8 cellular contexts compared by ENCODE assay signal in genomic region chr1:32400876-32401631, GRCh38. TPM values are rescaled to one million over a fixed set of nuclear protein-coding genes. Genes with fewer than 3 reads are reported as not detected.
DNase-seq lines count a peak whose midpoint lies in the region; ATAC-seq, FAIRE-seq and TF ChIP-seq lines count a peak whose summit lies in the region.

No MANE protein-coding gene starts in this region.

- H4K8ac ChIP-seq in H9 (replicated peaks; ENCODE audit: insufficient read length, low read depth, low read length) (no peak overlapping the region), H1 (ENCODE audit: extremely low read depth, insufficient read depth, low read length) (peak overlapping the region; percentile 3; the same call in 1 of the 2 replicates)

- H3K4me1 Mint-ChIP-seq in H9 (peaks cover 7 to 8% of the 10 kb centered on the region in 2 experiments), memory B cell (no peaks in the 10 kb centered on the region)
- peaks cover 1% of the 10 kb centered on the region for H3K4me1 Mint-ChIP-seq in activated CD8-positive, alpha-beta T cell treated with anti-CD3 and anti-CD28 coated beads, Interleukin-2, amount 10 ng/mL, durations not matched to agents 7 days and 5 days (ENCODE audit: low read depth)

- H2BK15ac ChIP-seq in H9 (ENCODE audit: low read depth, low read length) (no peak overlapping the region), H1 (ENCODE audit: low read length) (no peak overlapping the region)

- no peaks in the 10 kb centered on the region for H3K79me1 ChIP-seq in H9 (ENCODE audit: insufficient read depth, low read depth, low read length, poor library complexity, severe bottlenecking)
- no peaks in the 10 kb centered on the region for H3K79me1 ChIP-seq in H1 (ENCODE audit: low read depth, low read length)

- H3K27me3 Mint-ChIP-seq in H9 (ENCODE audit: low read depth) (no peaks in the 10 kb centered on the region), memory B cell (no peaks in the 10 kb centered on the region)
- H3K27me3 Mint-ChIP-seq in activated CD8-positive, alpha-beta T cell treated with anti-CD3 and anti-CD28 coated beads, Interleukin-2, amount 10 ng/mL, durations not matched to agents 7 days and 5 days (ENCODE audit: low read depth) = peaks cover 4% of the 10 kb centered on the region

- H2BK20ac ChIP-seq in H9 (ENCODE audit: low read depth, low read length, poor library complexity, severe bottlenecking) (no peak overlapping the region), H1 (ENCODE audit: low read length) (no peak overlapping the region)

- H4K5ac ChIP-seq in H9 (ENCODE audit: insufficient read length, low read depth, low read length) (no peak overlapping the region), H1 (ENCODE audit: insufficient read length, low read depth, low read length) (no peak overlapping the region)

- DNase-seq in AG20443 (ENCODE audit: low spot score) (peak; percentile 95), H9 (peak; percentile 83), NCI-H524 treated with DMSO at 0.1 percent for 48 hours (lab: John Stamatoyannopoulos, UW) (peak; percentile 18), H1 (ENCODE audit: low read depth in 1 of 2, low spot score in 2 of 2) (peak in 1 of 2 experiments; percentile 91), memory B cell (ENCODE audit: low spot score in 2 of 2) (peak; percentile 37 to 50)
- peak; percentile 63 for DNase-seq in activated CD8-positive, alpha-beta T cell treated with anti-CD3 and anti-CD28 coated beads, Interleukin-2, amount 10 ng/mL, durations not matched to agents 7 days and 5 days
- DNase-seq in stimulated activated CD4-positive, alpha-beta T cell treated with anti-CD3 and anti-CD28 coated beads, TNF-alpha, amount 100 ng/mL, for 4 hours (ENCODE audit: low read depth in 3 of 3) = peak; percentile 13 to 22 (median 15)

- WGBS in H9 (ENCODE audit: extremely low coverage, insufficient read length, low lambda C conversion rate) = no CpG with 5 or more reads among the region's 13 CpGs
- 46% methylated on average over 13 of the region's 13 CpGs; no CpG with 5 or more reads in 1 of the 2 experiments for WGBS in H1 (ENCODE audit: extremely low coverage in 1 of 2, insufficient coverage in 1 of 2, insufficient read length in 1 of 2, insufficient replicate concordance in 2 of 2, low coverage in 1 of 2, low lambda C conversion rate in 2 of 2, missing lambda C conversion rate in 1 of 2), 2 experiments

- H3K9me3 Mint-ChIP-seq in H9 (peaks cover 4 to 8% of the 10 kb centered on the region in 2 experiments; a peak in 4 of 5 replicates), memory B cell (no peaks in the 10 kb centered on the region)
- H3K9me3 Mint-ChIP-seq in activated CD8-positive, alpha-beta T cell treated with anti-CD3 and anti-CD28 coated beads, Interleukin-2, amount 10 ng/mL, durations not matched to agents 7 days and 5 days (ENCODE audit: insufficient read depth) = no peaks in the 10 kb centered on the region

- CTCF ChIA-PET in activated CD8-positive, alpha-beta T cell treated with anti-CD3 and anti-CD28 coated beads, Interleukin-2, amount 10 ng/mL, durations not matched to agents 7 days and 5 days (lab: Charles Lee) = interaction anchor here (0.6 to 4.1 kb wide), 25 partner anchors 9 to 470 kb away, joined by 3 to 40 read pairs (median 4); partner anchors contain the start of genes MARCKSL1 and ZBTB8B
- CTCF ChIA-PET in H1 (lab: Charles Lee; ENCODE audit: partially characterized antibody) = interaction anchor here (0.6 to 4.9 kb wide), 53 partner anchors 9 to 524 kb away, joined by 3 to 56 read pairs (median 4); partner anchors contain the start of genes RBBP4 and ZBTB8B

- H3K56ac ChIP-seq in H9 (ENCODE audit: insufficient read length, low read depth, low read length) (no peak overlapping the region), H1 (replicated peaks; ENCODE audit: insufficient read length, low read depth, low read length) (no peak overlapping the region)

- H3K4me3 ChIP-seq in H1 (ENCODE audit: extremely low read depth in 1 of 4, insufficient read depth in 2 of 4, low read depth in 3 of 4, low read length in 4 of 4) = no peak overlapping the region

- H3K4me2 ChIP-seq in H9 (ENCODE audit: insufficient read depth, insufficient read length, low read length) = no peak overlapping the region
- H3K4me2 ChIP-seq in H1 (ENCODE audit: insufficient read depth in 1 of 2, low read depth in 2 of 2, low read length in 2 of 2) = no peak overlapping the region

- peaks cover 8 to 14% (median 9%) of the 10 kb centered on the region in 3 experiments for H3K36me3 Mint-ChIP-seq in H9 (ENCODE audit: insufficient read depth in 1 of 3, low read depth in 3 of 3)
- no peaks in the 10 kb centered on the region for H3K36me3 Mint-ChIP-seq in activated CD8-positive, alpha-beta T cell treated with anti-CD3 and anti-CD28 coated beads, Interleukin-2, amount 10 ng/mL, durations not matched to agents 7 days and 5 days (ENCODE audit: low read depth)
- no peaks in the 10 kb centered on the region for H3K36me3 Mint-ChIP-seq in memory B cell

- no peaks in the 10 kb centered on the region for H4K20me1 ChIP-seq in H9 (ENCODE audit: control insufficient read depth, insufficient read depth, insufficient read length)
- H4K20me1 ChIP-seq in H1 (replicated peaks in 1 of 2; ENCODE audit: control insufficient read depth in 1 of 2, insufficient read depth in 2 of 2, low read length in 2 of 2) = no peaks in the 10 kb centered on the region

- no peak overlapping the region for H3K23ac ChIP-seq in H9 (ENCODE audit: insufficient read length, low read depth, low read length)
- H3K23ac ChIP-seq in H1 (ENCODE audit: insufficient read length) = no peak overlapping the region

- no peak overlapping the region for H2BK12ac ChIP-seq in H9 (ENCODE audit: insufficient read length, low read depth, low read length)
- H2BK12ac ChIP-seq in H1 (ENCODE audit: low read depth, low read length) = no peak overlapping the region

- H2BK120ac ChIP-seq in H9 (ENCODE audit: low read depth, low read length, poor library complexity, severe bottlenecking) (no peak overlapping the region), H1 (replicated peaks; ENCODE audit: low read depth, low read length) (no peak overlapping the region)

- ATAC-seq in activated CD8-positive, alpha-beta T cell treated with anti-CD3 and anti-CD28 coated beads, Interleukin-2, amount 10 ng/mL, durations not matched to agents 7 days and 5 days = peak; percentile 90
- ATAC-seq in memory B cell (ENCODE audit: low read depth) (peak; percentile 62), HG03025 (IDR thresholded peaks at IDR 0.05; ENCODE audit: low FRiP score, unreplicated experiment) (no peak)

- H3K18ac ChIP-seq in H9 (ENCODE audit: insufficient read length, low read depth, low read length) (no peak overlapping the region), H1 (ENCODE audit: extremely low read depth, low read length) (no peak overlapping the region)

- TF ChIP-seq RAD21 in H1 (IDR thresholded peaks at IDR 0.05 in 1 of 2, conservative IDR thresholded peaks at IDR 0.05 in 1 of 2; ENCODE audit: low read depth in 2 of 2, low read length in 2 of 2) = peak; percentile 96 to 99

- H3K9me3 ChIP-seq in H9 (ENCODE audit: control insufficient read depth, low read depth, low read length) = no peaks in the 10 kb centered on the region
- no peaks in the 10 kb centered on the region for H3K9me3 ChIP-seq in H1 (ENCODE audit: insufficient read depth in 2 of 2, low read depth in 1 of 2, low read length in 1 of 2)

- H3T11ph ChIP-seq in H9 (ENCODE audit: low read length) = no peak overlapping the region

- no peak overlapping the region for H4K91ac ChIP-seq in H9 (ENCODE audit: insufficient read length, low read depth, low read length)
- no peak overlapping the region for H4K91ac ChIP-seq in H1 (replicated peaks; ENCODE audit: insufficient read length, low read length)

- H3K79me2 ChIP-seq in H9 (ENCODE audit: insufficient read depth, low read length) (no peaks in the 10 kb centered on the region), H1 (ENCODE audit: control insufficient read depth in 1 of 2, insufficient read depth in 2 of 2, low read length in 2 of 2) (no peaks in the 10 kb centered on the region)

- H3K23me2 ChIP-seq in H9 (ENCODE audit: insufficient read length, low read depth, low read length, poor library complexity, severe bottlenecking) (no peaks in the 10 kb centered on the region), H1 (ENCODE audit: low read depth, low read length) (no peaks in the 10 kb centered on the region)

- H3K27me3 ChIP-seq in H9 (ENCODE audit: insufficient read depth, low read length) (no peaks in the 10 kb centered on the region), H1 (replicated peaks in 1 of 4; ENCODE audit: control insufficient read depth in 3 of 4, extremely low read depth in 1 of 4, insufficient read depth in 3 of 4, low read length in 3 of 4) (no peaks in the 10 kb centered on the region)

- FAIRE-seq in H1 (lab: Jason Lieb, UNC) = no peak

- H3K36me3 ChIP-seq in H1 (ENCODE audit: control insufficient read depth in 2 of 4, insufficient read depth in 4 of 4, low read length in 3 of 4) = no peaks in the 10 kb centered on the region

- TF ChIP-seq CTCF in H9 (conservative IDR thresholded peaks at IDR 0.05) (peak; percentile 96), H1 (IDR thresholded peaks at IDR 0.05; ENCODE audit: control extremely low read depth in 1 of 3, insufficient read depth in 1 of 3, low read depth in 1 of 3, low read length in 3 of 3) (peak; percentile 79 to 93 (median 88))

- POLR2A ChIA-PET in activated CD8-positive, alpha-beta T cell treated with anti-CD3 and anti-CD28 coated beads, Interleukin-2, amount 10 ng/mL, durations not matched to agents 7 days and 5 days (lab: Charles Lee) = interaction anchor here (0.6 kb wide), 1 partner anchor 644 kb away, joined by 4 read pairs; no protein-coding TSS in a partner anchor
- POLR2A ChIA-PET in H1 (lab: Charles Lee; ENCODE audit: partially characterized antibody) = interaction anchor here (0.6 to 1.5 kb wide), 9 partner anchors 16 to 499 kb away, joined by 3 to 5 read pairs (median 3); partner anchors contain the start of gene RBBP4

- H3K4me3 Mint-ChIP-seq in H9 (no peak overlapping the region), memory B cell (no peak overlapping the region)
- H3K4me3 Mint-ChIP-seq in activated CD8-positive, alpha-beta T cell treated with anti-CD3 and anti-CD28 coated beads, Interleukin-2, amount 10 ng/mL, durations not matched to agents 7 days and 5 days = no peak overlapping the region

- H3K4me1 ChIP-seq in H9 (ENCODE audit: insufficient read depth, low read length) = no peaks in the 10 kb centered on the region
- no peaks in the 10 kb centered on the region; a peak in 1 of 7 replicates for H3K4me1 ChIP-seq in H1 (replicated peaks in 1 of 4; ENCODE audit: control insufficient read depth in 3 of 4, insufficient read depth in 4 of 4, low read length in 3 of 4)

- H3K27ac Mint-ChIP-seq in H9 (peak overlapping the region in 1 of 3 experiments; percentile 86; a peak in 1 of 7 replicates), memory B cell (no peak overlapping the region)
- no peak overlapping the region for H3K27ac Mint-ChIP-seq in activated CD8-positive, alpha-beta T cell treated with anti-CD3 and anti-CD28 coated beads, Interleukin-2, amount 10 ng/mL, durations not matched to agents 7 days and 5 days

- no peak overlapping the region for H3K27ac ChIP-seq in H9 (ENCODE audit: insufficient read length, low read depth, low read length)
- H3K27ac ChIP-seq in H1 (ENCODE audit: low read depth, low read length) = no peak overlapping the region

- TF ChIP-seq POLR2A in H1 (IDR thresholded peaks at IDR 0.05; ENCODE audit: control extremely low read depth in 1 of 2, low read depth in 2 of 2, low read length in 2 of 2) = no peak

- H2BK5ac ChIP-seq in H9 (ENCODE audit: insufficient read length, low read length) (no peak overlapping the region), H1 (ENCODE audit: low read depth, low read length) (no peak overlapping the region)

- H2AFZ ChIP-seq in H9 (ENCODE audit: low read length) (no peak overlapping the region), H1 (ENCODE audit: low read length) (0 out of 2 replicates have a peak overlapping the region, but pooled peaks have one; percentile 72)

- TF ChIP-seq EP300 in H1 (IDR thresholded peaks at IDR 0.05; ENCODE audit: borderline replicate concordance in 1 of 2, low read depth in 2 of 2, low read length in 2 of 2) = peak in 1 of 2 experiments; percentile 24; a peak in 1 of 3 replicates

- H3K4ac ChIP-seq in H9 (ENCODE audit: low read depth, low read length) = no peak overlapping the region
- no peak overlapping the region for H3K4ac ChIP-seq in H1 (replicated peaks; ENCODE audit: insufficient read length, low read depth, low read length)

- H3K14ac ChIP-seq in H9 (ENCODE audit: insufficient read depth, low read length) (no peak overlapping the region), H1 (ENCODE audit: insufficient read length) (no peak overlapping the region)

- no peak overlapping the region for H3K9ac ChIP-seq in H9 (ENCODE audit: extremely low read depth, insufficient read length, low read length)
- H3K9ac ChIP-seq in H1 (replicated peaks in 1 of 4; ENCODE audit: extremely low read depth in 1 of 4, low read depth in 3 of 4, low read length in 3 of 4) = no peak overlapping the region

- H2AK5ac ChIP-seq in H9 (ENCODE audit: insufficient read length, low read length) = no peak overlapping the region
- no peak overlapping the region for H2AK5ac ChIP-seq in H1 (ENCODE audit: low read depth, low read length)

RNA-seq across cellular contexts. Expression of gene BSDC1, which starts 6.8 kb away (rescaled TPM):
- 50.7 and 52.6 TPM in 2 replicates for total RNA-seq in H9 (2021)
- 10 to 100 TPM; 37.3 to 38.5 TPM for total RNA-seq in activated CD8-positive, alpha-beta T cell treated with anti-CD3 and anti-CD28 coated beads, Interleukin-2, amount 10 ng/mL, durations not matched to agents 7 days and 5 days
- 40.7 and 42.9 TPM in 2 replicates for total RNA-seq in H1 (2021; fragmentation: NEBNext Ultra II Directional; extraction: Animal tissue kit (Norgen Biotek cat#: 25700))
- 23.3 and 24.8 TPM in 2 replicates for polyA plus RNA-seq in H1 (2011; rRNA removed)
- 33.0 TPM for polyA plus RNA-seq in H1 (2011; cell fraction: cytosol; rRNA removed)
- polyA plus RNA-seq in H1 (2011; cell fraction: nucleus; rRNA removed) = 50.6 TPM
- 31.2 to 34.6 TPM (median 32.6 TPM) in 4 replicates for polyA plus RNA-seq in H1 (2012, experiment 1 of 2)
- polyA plus RNA-seq in H1 (2012, experiment 2 of 2) = 27.9 TPM
- 29.6 TPM for polyA plus RNA-seq in H1 (2013, experiment 1 of 2)
- 27.2 TPM for polyA plus RNA-seq in H1 (2013, experiment 2 of 2)
- polyA minus RNA-seq in H1 (2011; rRNA and poly(A)+ RNA removed) = 33.0 and 33.3 TPM in 2 replicates
- polyA minus RNA-seq in H1 (2011; cell fraction: cytosol; rRNA and poly(A)+ RNA removed) = 19.5 TPM
- 33.1 TPM for polyA minus RNA-seq in H1 (2011; cell fraction: nucleus; rRNA and poly(A)+ RNA removed)

RNA-seq across cellular contexts. Expression of gene TSSK3, which starts 38.7 kb away (rescaled TPM):
- total RNA-seq in H9 (2021) = 1.6 and 2.1 TPM in 2 replicates
- under 1 TPM in 1 of 2 experiments, not detected in 1; 0.21 TPM for total RNA-seq in activated CD8-positive, alpha-beta T cell treated with anti-CD3 and anti-CD28 coated beads, Interleukin-2, amount 10 ng/mL, durations not matched to agents 7 days and 5 days
- total RNA-seq in H1 (2021; fragmentation: NEBNext Ultra II Directional; extraction: Animal tissue kit (Norgen Biotek cat#: 25700)) = 1.2 and 1.5 TPM in 2 replicates
- 1.2 and 1.9 TPM in 2 replicates for polyA plus RNA-seq in H1 (2011; rRNA removed)
- polyA plus RNA-seq in H1 (2011; cell fraction: cytosol; rRNA removed) = 1.1 TPM
- 2.3 TPM for polyA plus RNA-seq in H1 (2011; cell fraction: nucleus; rRNA removed)
- 1.1 to 2.7 TPM (median 2.0 TPM) in 4 replicates for polyA plus RNA-seq in H1 (2012, experiment 1 of 2)
- 0.75 TPM for polyA plus RNA-seq in H1 (2012, experiment 2 of 2)
- polyA plus RNA-seq in H1 (2013, experiment 1 of 2) = 0.97 TPM
- polyA plus RNA-seq in H1 (2013, experiment 2 of 2) = 1.8 TPM
- 0.76 and 1.2 TPM in 2 replicates for polyA minus RNA-seq in H1 (2011; rRNA and poly(A)+ RNA removed)
- not detected for polyA minus RNA-seq in H1 (2011; cell fraction: cytosol; rRNA and poly(A)+ RNA removed)
- polyA minus RNA-seq in H1 (2011; cell fraction: nucleus; rRNA and poly(A)+ RNA removed) = 2.7 TPM

RNA-seq across cellular contexts. Expression of gene FAM229A, which starts 38.8 kb away (rescaled TPM):
- total RNA-seq in H9 (2021) = 5.6 and 8.3 TPM in 2 replicates
- total RNA-seq in activated CD8-positive, alpha-beta T cell treated with anti-CD3 and anti-CD28 coated beads, Interleukin-2, amount 10 ng/mL, durations not matched to agents 7 days and 5 days = 1 to 10 TPM; 2.6 to 3.2 TPM
- total RNA-seq in H1 (2021; fragmentation: NEBNext Ultra II Directional; extraction: Animal tissue kit (Norgen Biotek cat#: 25700)) = 4.1 and 4.2 TPM in 2 replicates
- 4.2 and 7.5 TPM in 2 replicates for polyA plus RNA-seq in H1 (2011; rRNA removed)
- 6.3 TPM for polyA plus RNA-seq in H1 (2011; cell fraction: cytosol; rRNA removed)
- polyA plus RNA-seq in H1 (2011; cell fraction: nucleus; rRNA removed) = 19.5 TPM
- polyA plus RNA-seq in H1 (2012, experiment 1 of 2) = 3.5 to 5.0 TPM (median 4.1 TPM) in 4 replicates
- 4.7 TPM for polyA plus RNA-seq in H1 (2012, experiment 2 of 2)
- 3.7 TPM for polyA plus RNA-seq in H1 (2013, experiment 1 of 2)
- polyA plus RNA-seq in H1 (2013, experiment 2 of 2) = 2.8 TPM
- 1.7 and 2.6 TPM in 2 replicates for polyA minus RNA-seq in H1 (2011; rRNA and poly(A)+ RNA removed)
- 1.0 TPM for polyA minus RNA-seq in H1 (2011; cell fraction: cytosol; rRNA and poly(A)+ RNA removed)
- polyA minus RNA-seq in H1 (2011; cell fraction: nucleus; rRNA and poly(A)+ RNA removed) = 5.4 TPM
